ENCODE assay signal across 2 cellular contexts in genomic region chr22:20619893-20620194, GRCh38.
A peak's percentile ranks its signal among the peaks of the same experiment; 100 is the strongest.
DNase-seq lines count a peak whose midpoint lies in the region; ATAC-seq, FAIRE-seq and TF ChIP-seq lines count a peak whose summit lies in the region.
"Not testable (repeated sequence)": the region's sequence is repeated elsewhere in the genome, so short reads cannot be mapped to it uniquely, and the experiment has no call there.

No MANE protein-coding gene starts in this region.

- H3K79me2 ChIP-seq in K562 (ENCODE audit: control insufficient read depth, insufficient read depth, low read length), result not testable (repeated sequence)

- in situ Hi-C loops in K562 (cut with MboI), result loop anchor here (25.0 kb wide), 1 partner anchor 517 kb away; no protein-coding TSS in a partner anchor

- not testable (repeated sequence) for FAIRE-seq in K562 (lab: Jason Lieb, UNC)

- not testable (repeated sequence) for TF ChIP-seq POLR2A in K562 (conservative IDR thresholded peaks at IDR 0.05)

- H3K4me2 ChIP-seq in K562 (ENCODE audit: insufficient read depth, low read length), result not testable (repeated sequence)

- CTCF ChIA-PET in HEK293 (lab: Yijun Ruan, JAX), result interaction anchor here (0.6 to 1.4 kb wide), 4 partner anchors 10 to 48 kb away, joined by 3 to 6 read pairs (median 4); no protein-coding TSS in a partner anchor
- CTCF ChIA-PET in K562 (lab: Yijun Ruan, JAX; ENCODE audit: low intra/inter-chr PET ratio), result not testable (repeated sequence)

- intact Hi-C loops in K562 (cut with micrococcal nuclease), result not testable (repeated sequence)

- DNase-seq in K562 (ENCODE audit: extremely low read depth in 1 of 4, low spot score in 3 of 4), result not testable (repeated sequence)

- ATAC-seq in K562, result not testable (repeated sequence)

- not testable (repeated sequence) for TF ChIP-seq CTCF in HEK293 (tag by site-specific recombination; IDR thresholded peaks at IDR 0.05); K562 (IDR thresholded peaks at IDR 0.05 in 2 of 3, conservative IDR thresholded peaks at IDR 0.05 in 1 of 3; ENCODE audit: insufficient read depth in 2 of 3, low read depth in 1 of 3, low read length in 3 of 3)

- not testable (repeated sequence) for H3K4me3 ChIP-seq in HEK293 (ENCODE audit: low read depth, low read length); K562

- H3K9me3 ChIP-seq in HEK293 (ENCODE audit: control insufficient read depth, insufficient read depth, low read depth, low read length); K562 (replicated peaks; ENCODE audit: control insufficient read depth, insufficient read depth, low read depth, low read length): not testable (repeated sequence)

- TF ChIP-seq RAD21 in K562 (CRISPR knock-in tag; conservative IDR thresholded peaks at IDR 0.05 in 1 of 2, IDR thresholded peaks at IDR 0.05 in 1 of 2), result not testable (repeated sequence)

- POLR2A ChIA-PET in HEK293 (lab: Yijun Ruan, JAX), result not testable (repeated sequence)
- POLR2A ChIA-PET in K562 (lab: Yijun Ruan, JAX), result interaction anchor here (1.0 to 21.8 kb wide), 3 partner anchors 9 to 46 kb away, joined by 3 to 234 read pairs (median 8); no protein-coding TSS in a partner anchor

- 8% methylated on average over 1 of the region's 1 CpG for WGBS in K562 (ENCODE audit: insufficient coverage, low coverage, missing lambda C conversion rate)

- peaks cover 36% of the 10 kb centered on the region for H4K20me1 ChIP-seq in K562 (replicated peaks; ENCODE audit: control insufficient read depth, insufficient read depth, low read length)

- H3K4me1 ChIP-seq in HEK293 (ENCODE audit: control insufficient read depth, insufficient read depth, low read length); K562 (replicated peaks in 1 of 2; ENCODE audit: control insufficient read depth in 2 of 2, insufficient read depth in 2 of 2, low read length in 2 of 2): not testable (repeated sequence)

- TF ChIP-seq EP300 in K562 (IDR thresholded peaks at IDR 0.05; ENCODE audit: low read length), result not testable (repeated sequence)

- H3K27me3 ChIP-seq in K562 (ENCODE audit: control insufficient read depth in 2 of 2, insufficient read depth in 2 of 2, low read length in 2 of 2), result peaks cover 43 to 69% of the 10 kb centered on the region in 2 experiments; a peak in 4 of 5 replicates

- not testable (repeated sequence) for H3K36me3 ChIP-seq in HEK293 (ENCODE audit: control insufficient read depth in 2 of 2, insufficient read depth in 1 of 2, low read length in 2 of 2); K562 (ENCODE audit: control insufficient read depth, insufficient read depth, low read length)

- H3K27ac ChIP-seq in HEK293 (ENCODE audit: extremely low read depth, low read depth, low read length); K562 (ENCODE audit: extremely low read depth, low read depth, low read length): not testable (repeated sequence)

- not testable (repeated sequence) for BruUV-seq in K562 (replicated peaks; lab: Mats Ljungman, UMichigan)

- not testable (repeated sequence) for H2AFZ ChIP-seq in K562 (ENCODE audit: low read depth, low read length)

- H3K9me1 ChIP-seq in K562 (ENCODE audit: control insufficient read depth, insufficient read depth, low read length), result not testable (repeated sequence)

- H3K9ac ChIP-seq in K562 (ENCODE audit: insufficient read depth in 1 of 2, low read depth in 2 of 2, low read length in 2 of 2), result not testable (repeated sequence)

TF ChIP-seq in HEK293, 187 proteins besides CTCF, POLR2A, EP300 and RAD21:
- peak; percentile 41; the same call in 1 of the 2 replicates for TF ChIP-seq ZNF121 (tag by site-specific recombination; IDR thresholded peaks at IDR 0.05)

TF ChIP-seq in K562, 482 proteins besides CTCF, POLR2A, EP300 and RAD21:
- 0 out of 2 replicates have a peak, but pooled peaks have one; percentile 5 for TF ChIP-seq ZNF143 (CRISPR knock-in tag; IDR thresholded peaks at IDR 0.05)
- peak; percentile 93 for TF ChIP-seq ZNF121 (CRISPR knock-in tag; conservative IDR thresholded peaks at IDR 0.05)
